ENCODE assay signal across 1 cellular context in the genomic region with DNA sequence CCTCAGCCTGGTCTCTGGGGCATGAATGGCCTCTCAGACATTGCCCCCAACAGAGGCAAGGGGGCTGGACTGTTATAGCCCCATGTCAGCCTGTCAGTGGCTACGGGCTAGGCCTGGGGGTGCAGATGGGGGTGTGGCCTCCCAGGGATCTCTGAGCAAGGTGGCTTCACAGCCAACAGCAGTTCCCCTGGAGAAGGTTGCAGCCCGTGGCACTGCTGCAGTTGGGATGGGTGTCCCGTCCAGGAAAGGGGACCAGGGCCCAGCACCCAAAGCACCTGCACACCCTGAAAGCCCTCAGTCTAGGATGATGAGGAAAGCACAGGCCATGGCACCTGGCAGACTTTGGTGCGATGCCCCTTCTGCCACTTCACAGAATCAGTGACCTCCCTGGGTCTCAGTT.
TF ChIP-seq lines count a peak whose summit lies in the region.

No MANE protein-coding gene starts in this region.

TF ChIP-seq in IMR-90, 13 proteins besides CTCF, POLR2A, EP300 and RAD21 (continued from another document):
- TF ChIP-seq CEBPB (IDR thresholded peaks at IDR 0.05; ENCODE audit: low read depth, low read length): no peak
- TF ChIP-seq MXI1 (IDR thresholded peaks at IDR 0.05; ENCODE audit: borderline replicate concordance, low read depth, low read length): no peak
- TF ChIP-seq SMC3 (IDR thresholded peaks at IDR 0.05; ENCODE audit: low read depth, low read length): no peak
- TF ChIP-seq NFE2L2 (IDR thresholded peaks at IDR 0.05; ENCODE audit: low read depth, low read length): no peak
- TF ChIP-seq BHLHE40 (IDR thresholded peaks at IDR 0.05; ENCODE audit: low read depth, low read length): no peak
TF ChIP-seq in IMR-90: peak in this region for 0.
